10 cellular contexts compared by ENCODE assay signal in genomic region chr13:43074824-43075510, GRCh38. TPM values are rescaled to one million over a fixed set of nuclear protein-coding genes. Genes with fewer than 3 reads are reported as not detected.
DNase-seq lines count a peak whose midpoint lies in the region; ATAC-seq and TF ChIP-seq lines count a peak whose summit lies in the region.
"Had no signal": no experiment of that assay in that cellular context is flagged by ENCODE, and none has a peak within 500 bp of the region (broad histone marks: within the 10 kb centered on the region; RNA-seq: fewer than 3 reads in every experiment).

No MANE protein-coding gene starts in this region.

- H3K9me3 Mint-ChIP-seq in CD14-positive monocyte, result no peaks in the 10 kb centered on the region

- no peaks in the 10 kb centered on the region for H3K9me3 ChIP-seq in effector memory CD4-positive, alpha-beta T cell (ENCODE audit: control insufficient read depth, low read length)
- H3K9me3 ChIP-seq in thyroid gland (no peaks in the 10 kb centered on the region), heart left ventricle (peaks cover 0 to under 1% (median 0%) of the 10 kb centered on the region in 12 donors)

- H3K27ac Mint-ChIP-seq in CD14-positive monocyte, result no peak overlapping the region

- DNase-seq in effector memory CD4-positive, alpha-beta T cell, result no peak
- DNase-seq in CD14-positive monocyte (ENCODE audit: low spot score) (no peak), thyroid gland (no peak), DMS79 (lab: John Stamatoyannopoulos, UW) (no peak), heart left ventricle (no peak)
- DNase-seq: glutamatergic neuron, WERI-Rb-1 had no signal

- no peaks in the 10 kb centered on the region for H3K27me3 Mint-ChIP-seq in CD14-positive monocyte (ENCODE audit: low read depth in 3 of 3)

- ATAC-seq in GM18520 (IDR thresholded peaks at IDR 0.05; ENCODE audit: unreplicated experiment) (peak; percentile 63), GM21423 (IDR thresholded peaks at IDR 0.05; ENCODE audit: unreplicated experiment) (peak; percentile 71), HG03159 (IDR thresholded peaks at IDR 0.05; ENCODE audit: unreplicated experiment) (peak; percentile 89), heart left ventricle (no peak)

- TF ChIP-seq POLR2A in thyroid gland (IDR thresholded peaks at IDR 0.05), result no peak
- no peak for TF ChIP-seq POLR2A in heart left ventricle (IDR thresholded peaks at IDR 0.05)

- H3K27me3 ChIP-seq in effector memory CD4-positive, alpha-beta T cell (replicated peaks; ENCODE audit: control insufficient read depth, insufficient read depth, low read length, poor library complexity, severe bottlenecking), result no peaks in the 10 kb centered on the region
- H3K27me3 ChIP-seq in thyroid gland, result no peaks in the 10 kb centered on the region
- no peaks in the 10 kb centered on the region for H3K27me3 ChIP-seq in heart left ventricle

- TF ChIP-seq CTCF in CD14-positive monocyte (IDR thresholded peaks at IDR 0.05) (no peak), thyroid gland (IDR thresholded peaks at IDR 0.05) (no peak), heart left ventricle (IDR thresholded peaks at IDR 0.05) (no peak)

- no peak overlapping the region for H3K4me3 Mint-ChIP-seq in CD14-positive monocyte

- no peak overlapping the region for H3K27ac ChIP-seq in effector memory CD4-positive, alpha-beta T cell (ENCODE audit: insufficient read depth, low read length, poor library complexity, severe bottlenecking)
- H3K27ac ChIP-seq in thyroid gland (peak overlapping the region in 1 of 3 donors; percentile 66), heart left ventricle (no peak overlapping the region)
- H3K27ac ChIP-seq: WERI-Rb-1 had no signal

- intact Hi-C loops in CD14-positive monocyte (cut with micrococcal nuclease) (no loop called here), thyroid gland (cut with DNase I) (no loop called here), heart left ventricle (cut with DNase I) (loop anchor here in 2 of 10 donors (5.0 to 10.0 kb wide), 2 partner anchors 53 to 90 kb away; partner anchors contain the start of gene DNAJC15 (in 1 of the 2))

- 48 to 57% methylated on average over 3 of the region's 3 CpGs for WGBS in thyroid gland, 2 donors
- WGBS in heart left ventricle, 4 donors, result 66 to 71% (median 70%) methylated on average over 3 of the region's 3 CpGs

- peak overlapping the region; percentile 19 for H3K4me3 ChIP-seq in effector memory CD4-positive, alpha-beta T cell (ENCODE audit: insufficient read depth, low read depth, low read length, poor library complexity, severe bottlenecking)
- H3K4me3 ChIP-seq in thyroid gland (replicated peaks in 1 of 3) (no peak overlapping the region), heart left ventricle (no peak overlapping the region)

- H3K36me3 Mint-ChIP-seq in CD14-positive monocyte, result peaks cover 16 to 27% of the 10 kb centered on the region in 2 donors

- peaks cover 5% of the 10 kb centered on the region for H3K36me3 ChIP-seq in effector memory CD4-positive, alpha-beta T cell (ENCODE audit: control insufficient read depth, insufficient read depth, low read length)
- peaks cover 0 to 4% of the 10 kb centered on the region in 2 donors for H3K36me3 ChIP-seq in thyroid gland
- H3K36me3 ChIP-seq in heart left ventricle, result peaks cover 0 to 18% (median 1%) of the 10 kb centered on the region in 9 donors
- H3K36me3 ChIP-seq: WERI-Rb-1 had no signal

- H3K4me1 Mint-ChIP-seq in CD14-positive monocyte, result peaks cover 14% of the 10 kb centered on the region

- peaks cover 5% of the 10 kb centered on the region for H3K4me1 ChIP-seq in effector memory CD4-positive, alpha-beta T cell (ENCODE audit: control insufficient read depth, insufficient read depth, low read length, poor library complexity, severe bottlenecking)
- peaks cover 11 to 25% of the 10 kb centered on the region in 2 donors for H3K4me1 ChIP-seq in thyroid gland
- peaks cover 0 to 43% (median 18%) of the 10 kb centered on the region in 12 donors for H3K4me1 ChIP-seq in heart left ventricle

RNA-seq across cellular contexts. Expression of gene DNAJC15, which starts 51.6 kb away (rescaled TPM):
- polyA plus RNA-seq in CD14-positive monocyte (10 to 100 TPM; 22.0 to 31.1 TPM), heart left ventricle (10 to 100 TPM; 32.9 to 39.2 TPM)
- total RNA-seq in thyroid gland (10 to 100 TPM; 11.0 to 18.3 (median 12.5) TPM), heart left ventricle (10 to 100 TPM; 12.8 to 28.5 (median 24.1) TPM)

Comparison
In these comparisons a context has a peak if more than half of its experiments do, and no peak if none do; other contexts are left out.
1. ATAC-seq: peak in GM18520 (single experiment), GM21423 (single experiment) and HG03159 (single experiment); none in heart left ventricle (0 of 4).